In the genomic region with DNA sequence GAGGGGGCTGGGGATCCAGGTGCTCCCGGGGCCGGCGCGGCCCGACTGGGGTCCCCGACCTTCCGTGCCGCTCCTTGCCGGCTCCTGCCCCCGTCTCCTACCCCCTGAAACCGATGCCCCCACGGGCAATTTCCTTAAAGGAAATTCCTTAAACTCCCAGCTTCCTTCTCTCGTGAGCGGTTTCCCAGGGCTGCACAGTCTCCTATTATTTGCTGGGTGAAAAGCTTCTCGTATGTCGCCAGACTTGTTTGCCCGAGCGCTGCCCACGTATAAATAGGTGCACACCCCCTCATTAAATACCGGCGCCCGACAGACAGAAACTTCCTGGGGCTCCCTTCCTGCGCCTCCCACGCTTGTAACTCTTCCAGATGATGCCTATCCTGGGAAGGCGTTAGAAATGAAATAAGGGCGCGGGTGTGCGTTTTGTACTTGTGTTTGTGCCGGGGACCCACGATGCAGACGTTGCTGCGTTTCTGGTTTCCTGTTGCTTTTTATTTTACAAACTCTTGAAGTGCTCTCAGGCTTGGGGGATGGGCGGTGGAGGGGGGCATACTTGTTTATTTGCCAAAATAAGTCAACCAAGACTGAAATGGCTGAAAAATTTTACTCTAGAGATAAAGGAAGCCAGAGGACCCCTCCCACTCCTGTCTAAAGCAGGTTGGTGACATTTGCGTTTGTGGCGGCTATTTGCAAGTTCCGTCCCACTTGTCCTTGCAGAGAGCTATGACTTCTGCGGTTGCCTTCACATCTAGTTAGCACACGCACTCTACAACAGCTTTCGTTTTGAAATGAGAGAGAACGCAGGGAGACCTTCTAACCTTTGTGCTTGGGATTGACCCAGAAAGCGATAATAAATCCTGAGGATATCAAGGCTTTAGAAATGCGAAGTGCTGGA, we compare ENCODE assay signal across 8 cellular contexts. TPM values are rescaled to one million over a fixed set of nuclear protein-coding genes. Genes with fewer than 3 reads are reported as not detected.
DNase-seq lines count a peak whose midpoint lies in the region; ATAC-seq and TF ChIP-seq lines count a peak whose summit lies in the region.

No MANE protein-coding gene starts in this region.

- H3K4me3 ChIP-seq in left ventricle myocardium inferior (peak overlapping the region; percentile 83), prostate gland (peak overlapping the region; percentile 60 to 76)

- intact Hi-C loops in left ventricle myocardium inferior (cut with micrococcal nuclease), result no loop called here
- intact Hi-C loops in prostate gland (cut with DNase I), result no loop called here

- peak; percentile 58 for DNase-seq in Daoy (ENCODE audit: low read depth)
- DNase-seq in HFFc6, result no peak
- peak; percentile 89 for DNase-seq in OCI-M1 (lab: John Stamatoyannopoulos, UW)
- DNase-seq in activated naive CD8-positive, alpha-beta T cell treated with anti-CD3 and anti-CD28 coated beads, Interleukin-2, amount 50 U/mL, for 16 hours (ENCODE audit: low read depth, low spot score), result peak; percentile 19
- DNase-seq in left ventricle myocardium inferior, result no peak
- peak; percentile 81 for DNase-seq in prostate gland (ENCODE audit: low spot score)
- no peak for DNase-seq in HEK293T (ENCODE audit: extremely low spot score)

- peak overlapping the region; percentile 86 for H3K27ac ChIP-seq in left ventricle myocardium inferior (replicated peaks)
- peak overlapping the region; percentile 81 to 89 for H3K27ac ChIP-seq in prostate gland

- ATAC-seq in GM21717 (IDR thresholded peaks at IDR 0.05; ENCODE audit: unreplicated experiment), result no peak

- TF ChIP-seq CTCF in HFFc6 (IDR thresholded peaks at IDR 0.05) (no peak), left ventricle myocardium inferior (IDR thresholded peaks at IDR 0.05; ENCODE audit: borderline replicate concordance) (no peak), prostate gland (IDR thresholded peaks at IDR 0.05) (no peak)

- POLR2A ChIA-PET in HEK293T (lab: Yijun Ruan, JAX), result interaction anchor here (0.6 to 1.1 kb wide), 3 partner anchors 35 to 396 kb away, joined by 3 to 4 read pairs (median 3); no protein-coding TSS in a partner anchor

- no peaks in the 10 kb centered on the region for H3K9me3 Mint-ChIP-seq in HFFc6

- peak; percentile 56 for TF ChIP-seq POLR2A in prostate gland (IDR thresholded peaks at IDR 0.05)

- peaks cover 46% of the 10 kb centered on the region for H3K4me1 ChIP-seq in left ventricle myocardium inferior
- peaks cover 6% of the 10 kb centered on the region for H3K4me1 ChIP-seq in prostate gland (replicated peaks)

- no peaks in the 10 kb centered on the region for H3K36me3 ChIP-seq in left ventricle myocardium inferior
- no peaks in the 10 kb centered on the region for H3K36me3 ChIP-seq in prostate gland

- under 1% methylated on average over 42 of the region's 42 CpGs for WGBS in prostate gland

- H3K27me3 Mint-ChIP-seq in HFFc6 (ENCODE audit: insufficient read depth), result peaks cover 1% of the 10 kb centered on the region; the same call in 1 of the 2 replicates

- no peaks in the 10 kb centered on the region for H3K36me3 Mint-ChIP-seq in HFFc6 (ENCODE audit: low read depth)

- H3K9me3 ChIP-seq in left ventricle myocardium inferior (replicated peaks) (no peaks in the 10 kb centered on the region), prostate gland (no peaks in the 10 kb centered on the region)

- H3K4me3 Mint-ChIP-seq in HFFc6, result peak overlapping the region; percentile 88

- no peaks in the 10 kb centered on the region for H3K27me3 ChIP-seq in left ventricle myocardium inferior (ENCODE audit: low read depth)
- H3K27me3 ChIP-seq in prostate gland (replicated peaks; ENCODE audit: insufficient read depth), result no peaks in the 10 kb centered on the region

- peak overlapping the region; percentile 67 for H3K27ac Mint-ChIP-seq in HFFc6

- CTCF ChIA-PET in HEK293T (lab: Yijun Ruan, JAX), result interaction anchor here (0.9 kb wide), 1 partner anchor 42 kb away, joined by 3 read pairs; no protein-coding TSS in a partner anchor

- H3K4me1 Mint-ChIP-seq in HFFc6 (ENCODE audit: low read depth), result peaks cover 42% of the 10 kb centered on the region

TF ChIP-seq in HEK293T, 16 proteins besides CTCF, POLR2A, EP300 and RAD21:
- TF ChIP-seq FOXK2 (IDR thresholded peaks at IDR 0.05) (no peak), ELF4 (IDR thresholded peaks at IDR 0.05) (no peak), L3MBTL2 (conservative IDR thresholded peaks at IDR 0.05) (no peak), FOXA1 (IDR thresholded peaks at IDR 0.05) (no peak), ARNT (IDR thresholded peaks at IDR 0.05) (no peak), SUZ12 (IDR thresholded peaks at IDR 0.05) (no peak), TARDBP (IDR thresholded peaks at IDR 0.05) (no peak), CTBP1 (IDR thresholded peaks at IDR 0.05; ENCODE audit: borderline replicate concordance) (no peak), FOXM1 (IDR thresholded peaks at IDR 0.05; ENCODE audit: borderline replicate concordance) (no peak), LEF1 (IDR thresholded peaks at IDR 0.05; ENCODE audit: borderline replicate concordance) (no peak), BHLHE40 (IDR thresholded peaks at IDR 0.05; ENCODE audit: borderline replicate concordance) (no peak), ZNF384 (IDR thresholded peaks at IDR 0.05) (no peak)
- TF ChIP-seq, protein P1, sequence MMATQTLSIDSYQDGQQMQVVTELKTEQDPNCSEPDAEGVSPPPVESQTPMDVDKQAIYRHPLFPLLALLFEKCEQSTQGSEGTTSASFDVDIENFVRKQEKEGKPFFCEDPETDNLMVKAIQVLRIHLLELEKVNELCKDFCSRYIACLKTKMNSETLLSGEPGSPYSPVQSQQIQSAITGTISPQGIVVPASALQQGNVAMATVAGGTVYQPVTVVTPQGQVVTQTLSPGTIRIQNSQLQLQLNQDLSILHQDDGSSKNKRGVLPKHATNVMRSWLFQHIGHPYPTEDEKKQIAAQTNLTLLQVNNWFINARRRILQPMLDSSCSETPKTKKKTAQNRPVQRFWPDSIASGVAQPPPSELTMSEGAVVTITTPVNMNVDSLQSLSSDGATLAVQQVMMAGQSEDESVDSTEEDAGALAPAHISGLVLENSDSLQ (IDR thresholded peaks at IDR 0.05), result no peak

RNA-seq across cellular contexts. Expression of a gene that starts 1.0 kb away (rescaled TPM):
- 17.5 and 20.6 TPM in 2 replicates for total RNA-seq in Daoy (2014; rRNA removed; shearing (Covaris generic))
- 1 to 10 TPM; 6.7 to 9.8 (median 8.4) TPM for total RNA-seq in HFFc6 (2021; fragmentation: NEBNext Ultra II Directional; extraction: Animal tissue kit (Norgen Biotek cat#: 25700))
- total RNA-seq in left ventricle myocardium inferior (11.2 TPM), prostate gland (10 to 100 TPM; 45.1 to 79.3 TPM)

RNA-seq across cellular contexts. Expression of a gene that starts 59.6 kb away (rescaled TPM):
- total RNA-seq in Daoy (2014; rRNA removed; shearing (Covaris generic)), result 46.6 and 51.4 TPM in 2 replicates
- total RNA-seq in HFFc6 (2021; fragmentation: NEBNext Ultra II Directional; extraction: Animal tissue kit (Norgen Biotek cat#: 25700)), result 10 to 100 TPM; 26.4 to 33.1 (median 28.1) TPM
- total RNA-seq in left ventricle myocardium inferior (13.3 TPM), prostate gland (10 to 100 TPM; 37.6 to 67.7 TPM)

Comparison
In these comparisons a context has a peak if more than half of its experiments do, and no peak if none do; other contexts are left out.
1. DNase-seq: peak in Daoy (single experiment), OCI-M1 (single experiment), activated naive CD8-positive, alpha-beta T cell treated with anti-CD3 and anti-CD28 coated beads, Interleukin-2, amount 50 U/mL, for 16 hours (single experiment) and prostate gland (single experiment); none in HFFc6 (single experiment), left ventricle myocardium inferior (single experiment) and HEK293T (single experiment).